Comparison of ENCODE assay signal across 9 cellular contexts in genomic region chr20:47620808-47621805, GRCh38.
A peak's percentile ranks its signal among the peaks of the same experiment; 100 is the strongest.
DNase-seq lines count a peak whose midpoint lies in the region; ATAC-seq and TF ChIP-seq lines count a peak whose summit lies in the region.
"Had no signal": no experiment of that assay in that cellular context is flagged by ENCODE, and none has a peak within 500 bp of the region (broad histone marks: within the 10 kb centered on the region; RNA-seq: fewer than 3 reads in every experiment).

No MANE protein-coding gene starts in this region.

- H2AFZ ChIP-seq in GM23338: no peak overlapping the region

- no peaks in the 10 kb centered on the region for H3F3A ChIP-seq in GM23338 (replicated peaks; ENCODE audit: low read depth)

- no peak for ATAC-seq in GM23338

- no peak overlapping the region for H3K4me3 ChIP-seq in CD4-positive, alpha-beta memory T cell (ENCODE audit: low read length in 2 of 2)
- H3K4me3 ChIP-seq in GM23338: no peak overlapping the region
- no peak overlapping the region for H3K4me3 ChIP-seq in tibial artery

- peak; percentile 69 to 96 for TF ChIP-seq CTCF in GM23338 (conservative IDR thresholded peaks at IDR 0.05; ENCODE audit: low read depth in 2 of 2)
- peak; percentile 72 to 85 for TF ChIP-seq CTCF in tibial artery (IDR thresholded peaks at IDR 0.05)

- intact Hi-C loops in CD4-positive, alpha-beta memory T cell (cut with micrococcal nuclease): loop anchor here (1.0 kb wide), 2 partner anchors 237 to 348 kb away; no protein-coding TSS in a partner anchor
- intact Hi-C loops in tibial artery (cut with DNase I; ENCODE audit: low total_unique reads): loop anchor here (5.0 to 10.0 kb wide), 2 partner anchors 236 to 424 kb away; no protein-coding TSS in a partner anchor

- no peaks in the 10 kb centered on the region for H3K9me2 ChIP-seq in GM23338 (ENCODE audit: insufficient read depth)

- H3K27me3 ChIP-seq in CD4-positive, alpha-beta memory T cell (ENCODE audit: insufficient read depth, low read length): no peaks in the 10 kb centered on the region
- H3K27me3 ChIP-seq in GM23338 (ENCODE audit: insufficient read depth) (no peaks in the 10 kb centered on the region), tibial artery (no peaks in the 10 kb centered on the region)

- no peaks in the 10 kb centered on the region for H4K20me1 ChIP-seq in GM23338 (replicated peaks; ENCODE audit: insufficient read depth)

- POLR2A ChIA-PET in CD4-positive, alpha-beta memory T cell (lab: Charles Lee; ENCODE audit: partially characterized antibody): interaction anchor here (1.6 to 1.8 kb wide), 2 partner anchors 119 to 237 kb away, joined by 5 to 7 read pairs; partner anchors contain the start of gene NCOA3

- H3K36me3 Mint-ChIP-seq in CD4-positive, alpha-beta memory T cell: peaks cover 24 to 37% of the 10 kb centered on the region in 2 donors
- H3K36me3 Mint-ChIP-seq in GM23338 (ENCODE audit: low read depth): peaks cover 2% of the 10 kb centered on the region; the same call in 2 of the 3 replicates

- CTCF ChIA-PET in CD4-positive, alpha-beta memory T cell (lab: Charles Lee; ENCODE audit: partially characterized antibody): interaction anchor here (0.8 to 5.6 kb wide), 19 partner anchors 11 to 425 kb away, joined by 3 to 84 read pairs (median 5); no protein-coding TSS in a partner anchor

- peak overlapping the region in 2 of 7 donors; percentile 15 to 30 for H3K27ac Mint-ChIP-seq in CD4-positive, alpha-beta memory T cell
- H3K27ac Mint-ChIP-seq in GM23338: no peak overlapping the region
- H3K27ac Mint-ChIP-seq: T-helper 1 cell treated with Interleukin-12 subunit alpha and Interleukin-12 subunit beta and Interleukin-4 antibody, amounts not matched to agents 30 μg/mL and 1 μg/mL, for 36 hours had no signal

- peaks cover 30% of the 10 kb centered on the region for H3K36me3 ChIP-seq in CD4-positive, alpha-beta memory T cell (ENCODE audit: insufficient read depth, low read length)
- no peaks in the 10 kb centered on the region; the same call in 1 of the 2 replicates for H3K36me3 ChIP-seq in GM23338 (ENCODE audit: insufficient read depth)
- peaks cover 26 to 35% (median 26%) of the 10 kb centered on the region in 3 donors for H3K36me3 ChIP-seq in tibial artery

- H3K4me1 ChIP-seq in CD4-positive, alpha-beta memory T cell (ENCODE audit: insufficient read depth, low read length): no peaks in the 10 kb centered on the region
- H3K4me1 ChIP-seq in GM23338 (ENCODE audit: insufficient read depth): peaks cover 3% of the 10 kb centered on the region
- H3K4me1 ChIP-seq in tibial artery: peaks cover 0 to 13% (median 0%) of the 10 kb centered on the region in 4 donors

- no peaks in the 10 kb centered on the region for H3K27me3 Mint-ChIP-seq in CD4-positive, alpha-beta memory T cell
- H3K27me3 Mint-ChIP-seq in GM23338 (ENCODE audit: insufficient read depth, low read depth, poor library complexity): no peaks in the 10 kb centered on the region

- H3K4me2 ChIP-seq in GM23338: no peak overlapping the region

- H3K9me3 ChIP-seq in CD4-positive, alpha-beta memory T cell (ENCODE audit: control insufficient read depth in 1 of 2, low read length in 2 of 2): no peaks in the 10 kb centered on the region
- H3K9me3 ChIP-seq in tibial artery: no peaks in the 10 kb centered on the region

- DNase-seq in CD4-positive, alpha-beta memory T cell: peak; percentile 39 to 54 (median 46)
- peak; percentile 75 for DNase-seq in GM23338 (ENCODE audit: low spot score)
- peak; percentile 13 to 57 for DNase-seq in NCI-H446 (lab: John Stamatoyannopoulos, UW)
- DNase-seq in astrocyte of the hippocampus (ENCODE audit: low read depth, low spot score): peak; percentile 74
- peak; percentile 76 for DNase-seq in iris pigment epithelial cell (ENCODE audit: low read depth)
- no peak for DNase-seq in tibial artery
- no peak for DNase-seq in stimulated activated CD4-positive, alpha-beta T cell treated with anti-CD3 and anti-CD28 coated beads, Interleukin-4, amount 100 ng/mL, for 4 hours
- no peak for DNase-seq in effector CD4-positive, alpha-beta T cell

- peaks cover 8 to 20% (median 12%) of the 10 kb centered on the region in 4 donors for H3K4me1 Mint-ChIP-seq in CD4-positive, alpha-beta memory T cell
- peaks cover 7% of the 10 kb centered on the region; the same call in 2 of the 3 replicates for H3K4me1 Mint-ChIP-seq in GM23338

- no peak overlapping the region for H3K27ac ChIP-seq in CD4-positive, alpha-beta memory T cell (ENCODE audit: low read depth, low read length)
- H3K27ac ChIP-seq in GM23338 (ENCODE audit: low read depth): no peak overlapping the region
- H3K27ac ChIP-seq in tibial artery: no peak overlapping the region

- no peaks in the 10 kb centered on the region; the same call in 1 of the 2 replicates for H3K79me2 ChIP-seq in GM23338 (replicated peaks; ENCODE audit: insufficient read depth)

- no peak overlapping the region for H3K4me3 Mint-ChIP-seq in CD4-positive, alpha-beta memory T cell
- no peak overlapping the region for H3K4me3 Mint-ChIP-seq in GM23338
- H3K4me3 Mint-ChIP-seq: T-helper 1 cell treated with Interleukin-12 subunit alpha and Interleukin-12 subunit beta and Interleukin-4 antibody, amounts not matched to agents 30 μg/mL and 1 μg/mL, for 36 hours had no signal

- no peaks in the 10 kb centered on the region for H3K9me3 Mint-ChIP-seq in CD4-positive, alpha-beta memory T cell
- no peaks in the 10 kb centered on the region for H3K9me3 Mint-ChIP-seq in GM23338
- H3K9me3 Mint-ChIP-seq: T-helper 1 cell treated with Interleukin-12 subunit alpha and Interleukin-12 subunit beta and Interleukin-4 antibody, amounts not matched to agents 30 μg/mL and 1 μg/mL, for 36 hours had no signal

TF ChIP-seq in GM23338, 12 proteins besides CTCF, POLR2A, EP300 and RAD21 (continues in another document):
- TF ChIP-seq ZNF331 (CRISPR knock-in tag; IDR thresholded peaks at IDR 0.05; ENCODE audit: low read depth) (no peak), JUNB (IDR thresholded peaks at IDR 0.05; ENCODE audit: unreplicated experiment) (no peak), EZH2phosphoT487 (IDR thresholded peaks at IDR 0.05; ENCODE audit: unreplicated experiment) (no peak), ZNF114 (CRISPR knock-in tag; IDR thresholded peaks at IDR 0.05) (no peak), ETS1 (IDR thresholded peaks at IDR 0.05) (no peak), STAT1 (IDR thresholded peaks at IDR 0.05; ENCODE audit: unreplicated experiment) (no peak), EZH2 (IDR thresholded peaks at IDR 0.05; ENCODE audit: low read depth, unreplicated experiment) (no peak), NANOG (IDR thresholded peaks at IDR 0.05; ENCODE audit: borderline replicate concordance) (no peak), POLR2AphosphoS5 (IDR thresholded peaks at IDR 0.05; ENCODE audit: low read depth) (no peak), CREB1 (CRISPR knock-in tag; IDR thresholded peaks at IDR 0.05; ENCODE audit: low read depth) (no peak)

Comparison
In these comparisons a context has a peak if more than half of its experiments do, and no peak if none do; other contexts are left out.
1. DNase-seq: peak in CD4-positive, alpha-beta memory T cell (5 of 5), GM23338 (single experiment), NCI-H446 (2 of 2), astrocyte of the hippocampus (single experiment) and iris pigment epithelial cell (single experiment); none in tibial artery (0 of 2), stimulated activated CD4-positive, alpha-beta T cell treated with anti-CD3 and anti-CD28 coated beads, Interleukin-4, amount 100 ng/mL, for 4 hours (0 of 2) and effector CD4-positive, alpha-beta T cell (single experiment).